Comparison of ENCODE assay signal across 26 cellular contexts in the genomic region with DNA sequence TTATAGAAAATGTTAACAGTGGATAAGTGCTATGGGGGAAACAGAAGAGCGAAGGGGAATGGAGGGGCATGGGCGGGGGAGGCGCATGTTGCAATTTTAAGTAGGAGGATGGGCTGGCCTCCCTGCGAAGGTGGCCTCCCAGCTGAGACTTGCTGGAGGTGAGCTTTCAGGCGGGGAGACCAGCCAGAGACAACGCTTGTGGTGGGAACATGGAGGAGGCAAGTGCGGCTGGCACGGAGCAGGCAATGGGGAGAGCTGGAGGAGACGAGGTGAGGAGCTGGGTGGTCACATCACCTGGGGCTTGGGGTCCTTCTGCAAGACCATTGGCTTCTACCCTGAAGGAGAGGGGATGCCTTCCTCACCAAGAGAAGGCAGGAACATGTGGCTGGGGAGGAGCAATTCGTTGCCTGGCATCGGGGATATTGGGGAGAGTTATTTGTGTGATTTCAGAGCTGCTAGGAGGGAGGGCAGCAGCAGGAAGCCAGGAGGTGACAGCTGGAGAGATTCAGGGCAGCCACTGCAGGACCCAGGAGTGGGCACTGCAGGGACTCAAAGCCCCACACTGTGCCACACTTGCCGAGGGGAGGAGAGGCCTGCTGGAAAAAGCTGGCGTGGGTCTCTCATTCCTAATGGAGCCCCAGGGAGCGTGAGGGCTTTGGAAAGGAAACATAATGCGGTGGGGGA. TPM values are rescaled to one million over a fixed set of nuclear protein-coding genes. Genes with fewer than 3 reads are reported as not detected.
DNase-seq lines count a peak whose midpoint lies in the region; ATAC-seq, FAIRE-seq and TF ChIP-seq lines count a peak whose summit lies in the region.
"Had no signal": no experiment of that assay in that cellular context is flagged by ENCODE, and none has a peak within 500 bp of the region (broad histone marks: within the 10 kb centered on the region; RNA-seq: fewer than 3 reads in every experiment).

No MANE protein-coding gene starts in this region.

- H3K4me3 ChIP-seq in testis = no peak overlapping the region
- H3K4me3 ChIP-seq: A549; BLaER1 treated with 17β-estradiol and CSF1 and Interleukin-3, amounts not matched to agents 10 nM and 100 nM; GM12878; PC-9; SJCRH30 had no signal

- no peaks in the 10 kb centered on the region for H3K4me1 ChIP-seq in testis
- H3K4me1 ChIP-seq: A549, SJCRH30 had no signal

- no peaks in the 10 kb centered on the region for H3K4me1 Mint-ChIP-seq in T-helper 17 cell
- no peaks in the 10 kb centered on the region for H3K4me1 Mint-ChIP-seq in neural crest cell

- no peak for ATAC-seq in T-helper 17 cell
- ATAC-seq: GM12878, Right ventricle myocardium inferior, SK-N-SH treated with all-trans-retinoic acid at 6 μM for 48 hours had no signal

- H3K9me3 ChIP-seq in T-helper 17 cell (ENCODE audit: control insufficient read depth, low read length, poor library complexity, severe bottlenecking) (no peaks in the 10 kb centered on the region), testis (no peaks in the 10 kb centered on the region)
- H3K9me3 ChIP-seq: A549, SJCRH30 had no signal

- no peaks in the 10 kb centered on the region for H3K36me3 ChIP-seq in testis (ENCODE audit: low read depth, missing control alignments)
- H3K36me3 ChIP-seq: SJCRH30 had no signal

- H3K9me3 Mint-ChIP-seq in neural crest cell = no peaks in the 10 kb centered on the region
- H3K9me3 Mint-ChIP-seq: CD4-positive, alpha-beta T cell had no signal

- TF ChIP-seq CTCF in neural crest cell (conservative IDR thresholded peaks at IDR 0.05) (no peak), testis (IDR thresholded peaks at IDR 0.05) (no peak)

- intact Hi-C loops in testis (cut with DNase I; ENCODE audit: low total_unique reads) = no loop called here

- no peak overlapping the region for H3K27ac ChIP-seq in testis
- H3K27ac ChIP-seq: A549; BLaER1 treated with 17β-estradiol and CSF1 and Interleukin-3, amounts not matched to agents 10 nM and 100 nM; PC-9; SJCRH30 had no signal

- DNase-seq in DMS 273 treated with DMSO at 0.1 percent for 48 hours (lab: John Stamatoyannopoulos, UW) = peak; percentile 90
- DNase-seq in HTR-8/SVneo (ENCODE audit: insufficient read length, low spot score) = no peak
- DNase-seq in T-helper 17 cell = no peak
- no peak for DNase-seq in neural crest cell (ENCODE audit: low read depth, low spot score)
- DNase-seq in testis = no peak
- DNase-seq in activated gamma-delta T cell treated with Interleukin-2 at 50 U/mL for 16 hours = no peak
- no peak for DNase-seq in activated effector memory CD4-positive, alpha-beta T cell treated with Interleukin-2 at 50 U/mL for 16 hours
- DNase-seq: AML-193; CD4-positive, alpha-beta T cell; DMS79; EL; GDM1; NCI-H1048; NCI-H1417; NCI-H187; NCI-H2081 treated with DMSO at 0.1 percent for 48 hours; NCI-H82; PC-9; SJCRH30 had no signal

- peak; percentile 51 for FAIRE-seq in HTR-8/SVneo (lab: Jason Lieb, UNC)
- FAIRE-seq: A549, D721Med, GM12878 had no signal

- H3K27ac Mint-ChIP-seq in T-helper 17 cell (peak overlapping the region; percentile 10), neural crest cell (ENCODE audit: unreplicated experiment) (peak overlapping the region; percentile 36)
- H3K27ac Mint-ChIP-seq: CD4-positive, alpha-beta T cell had no signal

- no peaks in the 10 kb centered on the region for H3K27me3 ChIP-seq in testis
- H3K27me3 ChIP-seq: BLaER1 treated with 17β-estradiol and CSF1 and Interleukin-3, amounts not matched to agents 10 nM and 100 nM; SJCRH30 had no signal

- WGBS in testis, 2 donors = 80 to 89% methylated on average over 15 of the region's 15 CpGs

- H3K4me3 Mint-ChIP-seq in T-helper 17 cell (no peak overlapping the region), neural crest cell (no peak overlapping the region)
- H3K4me3 Mint-ChIP-seq: CD4-positive, alpha-beta T cell had no signal

- H3K36me3 Mint-ChIP-seq in T-helper 17 cell (ENCODE audit: low read depth) (no peaks in the 10 kb centered on the region), neural crest cell (ENCODE audit: low read depth) (no peaks in the 10 kb centered on the region)

- TF ChIP-seq POLR2A in testis (IDR thresholded peaks at IDR 0.05) = no peak

- H3K27me3 Mint-ChIP-seq in T-helper 17 cell (peaks cover 16% of the 10 kb centered on the region), neural crest cell (ENCODE audit: low read depth) (no peaks in the 10 kb centered on the region)
- H3K27me3 Mint-ChIP-seq: CD4-positive, alpha-beta T cell had no signal

RNA-seq across cellular contexts. Expression of a gene that starts 34.4 kb away (rescaled TPM):
- total RNA-seq in T-helper 17 cell (1 to 10 TPM; 1.6 to 3.4 TPM), neural crest cell (4.0 and 5.2 TPM in 2 replicates), testis (10 to 100 TPM; 14.4 to 33.5 TPM)
- 24.3 TPM for polyA plus RNA-seq in testis (ENCODE audit: insufficient read depth, low read depth, low replicate concordance)
- total RNA-seq: H4 had no signal

RNA-seq across cellular contexts. Expression of a gene that starts 43.9 kb away (rescaled TPM):
- total RNA-seq in T-helper 17 cell (100 to 1,000 TPM in 1 of 2 donors, 10 to 100 TPM in 1; 93.5 to 122 TPM), neural crest cell (84.0 and 86.0 TPM in 2 replicates), testis (100 to 1,000 TPM in 1 of 2 donors, 10 to 100 TPM in 1; 95.0 to 102 TPM)
- polyA plus RNA-seq in testis (ENCODE audit: insufficient read depth, low read depth, low replicate concordance) = 64.5 TPM

RNA-seq across cellular contexts. Expression of a gene that starts 44.1 kb away (rescaled TPM):
- 10 to 100 TPM; 11.3 to 14.0 TPM for total RNA-seq in T-helper 17 cell
- 11.8 and 13.5 TPM in 2 replicates for total RNA-seq in neural crest cell
- total RNA-seq in testis = 10 to 100 TPM; 37.9 to 41.1 TPM
- polyA plus RNA-seq in testis (ENCODE audit: insufficient read depth, low read depth, low replicate concordance) = 30.9 TPM
